16 cellular contexts compared by ENCODE assay signal in the genomic region with DNA sequence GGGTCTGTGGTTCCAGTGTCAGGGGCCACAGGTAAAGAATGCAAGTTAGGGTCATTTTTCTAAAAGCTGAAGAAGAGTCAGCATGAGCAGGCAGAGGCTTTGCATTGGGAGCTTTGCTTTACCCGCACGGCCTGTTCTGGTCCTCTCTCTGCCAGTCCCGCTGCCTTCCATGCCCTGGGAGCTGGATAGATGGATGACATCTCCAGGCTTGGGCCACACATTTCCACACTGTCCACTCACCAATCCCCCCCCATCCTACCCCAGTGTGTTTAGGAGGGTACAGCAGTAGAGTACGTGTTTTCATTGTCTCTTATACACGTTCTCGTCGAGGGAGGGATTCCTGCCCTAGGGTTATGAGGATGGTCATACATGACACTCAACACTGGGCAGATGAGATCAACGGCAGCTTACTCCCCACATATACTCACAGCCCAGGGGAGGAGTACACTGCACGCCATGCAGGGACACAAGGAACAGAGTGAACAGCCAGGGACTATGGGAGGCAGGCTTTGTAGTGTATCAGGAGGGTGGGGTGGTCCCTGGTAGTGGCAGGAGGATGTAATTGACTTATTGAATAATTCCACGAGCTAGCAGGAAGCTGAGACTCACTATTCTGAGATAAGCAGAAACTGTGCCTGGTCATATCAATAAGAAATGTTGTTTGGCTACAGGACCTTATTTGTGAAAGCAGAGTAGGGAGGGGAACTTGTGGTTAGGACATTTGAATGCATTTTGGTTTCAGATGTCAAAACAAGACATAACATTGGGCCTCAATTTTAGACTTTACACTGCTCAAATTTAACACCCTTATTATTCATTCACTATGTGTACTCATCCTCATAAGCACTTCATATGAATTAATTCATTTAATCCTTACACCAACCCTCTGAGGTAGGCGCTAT. TPM values are rescaled to one million over a fixed set of nuclear protein-coding genes. Genes with fewer than 3 reads are reported as not detected.
DNase-seq lines count a peak whose midpoint lies in the region; ATAC-seq and TF ChIP-seq lines count a peak whose summit lies in the region.
"Had no signal": no experiment of that assay in that cellular context is flagged by ENCODE, and none has a peak within 500 bp of the region (broad histone marks: within the 10 kb centered on the region; RNA-seq: fewer than 3 reads in every experiment).

No MANE protein-coding gene starts in this region.

- peaks cover 0 to 8% (median 0%) of the 10 kb centered on the region in 7 donors for H3K27me3 ChIP-seq in spleen (replicated peaks in 1 of 7)
- H3K27me3 ChIP-seq: ascending aorta, thyroid gland had no signal

- no peaks in the 10 kb centered on the region for H3K4me1 ChIP-seq in spleen
- H3K4me1 ChIP-seq: ascending aorta, thyroid gland had no signal

- H3K27ac Mint-ChIP-seq in stimulated activated effector memory CD8-positive, alpha-beta T cell treated with anti-CD3 and anti-CD28 coated beads, Interleukin-12 subunit alpha, Interleukin-12 subunit beta, amount 100 ng/mL, for 72 hours: no peak overlapping the region
- H3K27ac Mint-ChIP-seq: CD4-positive, alpha-beta memory T cell had no signal

- TF ChIP-seq POLR2A in spleen (IDR thresholded peaks at IDR 0.05): no peak

- no peak overlapping the region for H3K4me3 Mint-ChIP-seq in stimulated activated effector memory CD8-positive, alpha-beta T cell treated with anti-CD3 and anti-CD28 coated beads, Interleukin-12 subunit alpha, Interleukin-12 subunit beta, amount 100 ng/mL, for 72 hours
- H3K4me3 Mint-ChIP-seq: CD4-positive, alpha-beta memory T cell had no signal

- no peaks in the 10 kb centered on the region for H3K9me3 ChIP-seq in spleen
- H3K9me3 ChIP-seq: ascending aorta, thyroid gland had no signal

- H3K4me3 ChIP-seq in spleen: no peak overlapping the region
- H3K4me3 ChIP-seq: ascending aorta, thyroid gland had no signal

- no peak overlapping the region for H3K27ac ChIP-seq in spleen
- H3K27ac ChIP-seq: ascending aorta, thyroid gland had no signal

- no peaks in the 10 kb centered on the region for H3K4me1 Mint-ChIP-seq in stimulated activated effector memory CD8-positive, alpha-beta T cell treated with anti-CD3 and anti-CD28 coated beads, Interleukin-12 subunit alpha, Interleukin-12 subunit beta, amount 100 ng/mL, for 72 hours
- H3K4me1 Mint-ChIP-seq: CD4-positive, alpha-beta memory T cell had no signal

- peak; percentile 81 for ATAC-seq in GM19328 (IDR thresholded peaks at IDR 0.05; ENCODE audit: unreplicated experiment)
- ATAC-seq in HG02610 (IDR thresholded peaks at IDR 0.05; ENCODE audit: unreplicated experiment): peak; percentile 81
- ATAC-seq in HG03439 (IDR thresholded peaks at IDR 0.05; ENCODE audit: unreplicated experiment): peak; percentile 70
- ATAC-seq in stimulated activated effector memory CD8-positive, alpha-beta T cell treated with anti-CD3 and anti-CD28 coated beads, Interleukin-12 subunit alpha, Interleukin-12 subunit beta, amount 100 ng/mL, for 72 hours: peak; percentile 4
- ATAC-seq in activated CD4-positive, CD25-positive, alpha-beta regulatory T cell treated with anti-CD3 and anti-CD28 coated beads, Interleukin-2, amount 50 U/mL, for 24 hours: no peak

- WGBS in spleen, 5 donors: 83 to 90% (median 85%) methylated on average over 11 of the region's 11 CpGs

- H3K36me3 ChIP-seq in spleen: no peaks in the 10 kb centered on the region
- H3K36me3 ChIP-seq: ascending aorta, thyroid gland had no signal

- no peaks in the 10 kb centered on the region for H3K36me3 Mint-ChIP-seq in stimulated activated effector memory CD8-positive, alpha-beta T cell treated with anti-CD3 and anti-CD28 coated beads, Interleukin-12 subunit alpha, Interleukin-12 subunit beta, amount 100 ng/mL, for 72 hours
- H3K36me3 Mint-ChIP-seq: CD4-positive, alpha-beta memory T cell had no signal

- H3K9me3 Mint-ChIP-seq in stimulated activated effector memory CD8-positive, alpha-beta T cell treated with anti-CD3 and anti-CD28 coated beads, Interleukin-12 subunit alpha, Interleukin-12 subunit beta, amount 100 ng/mL, for 72 hours: no peaks in the 10 kb centered on the region

- intact Hi-C loops in spleen (cut with DNase I; ENCODE audit: low total_unique reads): no loop called here

- peak in 1 of 2 donors; percentile 22 for DNase-seq in stimulated activated effector memory CD8-positive, alpha-beta T cell treated with anti-CD3 and anti-CD28 coated beads, Interleukin-12 subunit alpha, Interleukin-12 subunit beta, amount 100 ng/mL, for 72 hours (ENCODE audit: low spot score in 2 of 2)
- DNase-seq in spleen (no peak), GM03348 (ENCODE audit: low spot score) (no peak), cerebellar nuclear complex (lab: John Stamatoyannopoulos, UW) (no peak)
- DNase-seq: activated CD4-positive, alpha-beta T cell treated with anti-CD3 and anti-CD28 coated beads, Interleukin-2, amount 50 U/mL, for 1 hour; CD4-positive, alpha-beta memory T cell; foreskin fibroblast; NCI-H1105; NCI-H510A treated with DMSO at 0.1 percent for 48 hours; T-helper 1 cell; thyroid gland had no signal

- no peak for TF ChIP-seq CTCF in spleen (IDR thresholded peaks at IDR 0.05 in 8 of 11, conservative IDR thresholded peaks at IDR 0.05 in 3 of 11)

RNA-seq across cellular contexts. Expression of a gene that starts 36.6 kb away (rescaled TPM):
- not detected for total RNA-seq in spleen
- not detected for polyA plus RNA-seq in spleen
- total RNA-seq: ascending aorta; CD4-positive, alpha-beta memory T cell had no signal
- polyA plus RNA-seq: CD4-positive, alpha-beta memory T cell had no signal

Comparison
In these comparisons a context has a peak if more than half of its experiments do, and no peak if none do; other contexts are left out.
1. ATAC-seq: peak in GM19328 (single experiment), HG02610 (single experiment), HG03439 (single experiment) and stimulated activated effector memory CD8-positive, alpha-beta T cell treated with anti-CD3 and anti-CD28 coated beads, Interleukin-12 subunit alpha, Interleukin-12 subunit beta, amount 100 ng/mL, for 72 hours (single experiment); none in activated CD4-positive, CD25-positive, alpha-beta regulatory T cell treated with anti-CD3 and anti-CD28 coated beads, Interleukin-2, amount 50 U/mL, for 24 hours (0 of 2).